1 cellular context compared by ENCODE assay signal in genomic region chr19:35552534-35553384, GRCh38.
TF ChIP-seq lines count a peak whose summit lies in the region.

No MANE protein-coding gene starts in this region.

TF ChIP-seq in HepG2, 621 proteins besides CTCF, POLR2A, EP300 and RAD21 (continued from another document and continues in another):
- TF ChIP-seq HNF1A (IDR thresholded peaks at IDR 0.05; ENCODE audit: low read depth): no peak
- no peak for TF ChIP-seq HNF1A (CRISPR knock-in tag; IDR thresholded peaks at IDR 0.05; ENCODE audit: borderline replicate concordance)
- no peak for TF ChIP-seq ZNF256 (CRISPR knock-in tag; conservative IDR thresholded peaks at IDR 0.05)
- no peak for TF ChIP-seq MYC (CRISPR knock-in tag; IDR thresholded peaks at IDR 0.05; ENCODE audit: borderline replicate concordance)
- no peak for TF ChIP-seq CREB1 (IDR thresholded peaks at IDR 0.05)
- TF ChIP-seq CREB1 (CRISPR knock-in tag; IDR thresholded peaks at IDR 0.05): no peak
- TF ChIP-seq FOXP4 (CRISPR knock-in tag; IDR thresholded peaks at IDR 0.05): 0 out of 2 replicates have a peak, but pooled peaks have one; percentile 34
- TF ChIP-seq HOMEZ (CRISPR knock-in tag; IDR thresholded peaks at IDR 0.05; ENCODE audit: low read depth): no peak
- peak; percentile 33; the same call in 1 of the 2 replicates for TF ChIP-seq FOXA3 (CRISPR knock-in tag; IDR thresholded peaks at IDR 0.05)
- no peak for TF ChIP-seq SMC3 (IDR thresholded peaks at IDR 0.05; ENCODE audit: low read length)
- peak; percentile 46; the same call in 1 of the 2 replicates for TF ChIP-seq THRA (CRISPR knock-in tag; IDR thresholded peaks at IDR 0.05; ENCODE audit: borderline replicate concordance)
- TF ChIP-seq ARID2 (CRISPR knock-in tag; IDR thresholded peaks at IDR 0.05; ENCODE audit: borderline replicate concordance): no peak
- TF ChIP-seq ZNF546 (CRISPR knock-in tag; conservative IDR thresholded peaks at IDR 0.05): no peak
- TF ChIP-seq ZNF749 (CRISPR knock-in tag; IDR thresholded peaks at IDR 0.05; ENCODE audit: borderline replicate concordance): no peak
- 0 out of 2 replicates have a peak, but pooled peaks have one; percentile 37 for TF ChIP-seq ZNF556 (CRISPR knock-in tag; IDR thresholded peaks at IDR 0.05; ENCODE audit: borderline replicate concordance)
- no peak for TF ChIP-seq LCORL (IDR thresholded peaks at IDR 0.05)
- TF ChIP-seq LCORL (CRISPR knock-in tag; IDR thresholded peaks at IDR 0.05): no peak
- TF ChIP-seq ELK4 (CRISPR knock-in tag; IDR thresholded peaks at IDR 0.05; ENCODE audit: borderline replicate concordance): no peak
- no peak for TF ChIP-seq XBP1 (CRISPR knock-in tag; IDR thresholded peaks at IDR 0.05)
- no peak for TF ChIP-seq ZNF841 (CRISPR knock-in tag; IDR thresholded peaks at IDR 0.05; ENCODE audit: borderline replicate concordance)
- TF ChIP-seq U2AF1 (optimal IDR thresholded peaks at IDR 0.05; ENCODE audit: low read depth, low read length): no peak
- TF ChIP-seq ZNF720 (CRISPR knock-in tag; IDR thresholded peaks at IDR 0.05): no peak
- TF ChIP-seq KLF15 (CRISPR knock-in tag; IDR thresholded peaks at IDR 0.05; ENCODE audit: borderline replicate concordance): no peak
- no peak for TF ChIP-seq FOXC1 (CRISPR knock-in tag; IDR thresholded peaks at IDR 0.05; ENCODE audit: borderline replicate concordance)
- no peak for TF ChIP-seq KDM5A (IDR thresholded peaks at IDR 0.05; ENCODE audit: borderline replicate concordance, low read length)
- no peak for TF ChIP-seq IKZF4 (CRISPR knock-in tag; IDR thresholded peaks at IDR 0.05; ENCODE audit: borderline replicate concordance, low read depth, not compliant biosample characterization)
- no peak for TF ChIP-seq YEATS4 (CRISPR knock-in tag; IDR thresholded peaks at IDR 0.05; ENCODE audit: borderline replicate concordance)
- no peak for TF ChIP-seq ZNF614 (CRISPR knock-in tag; IDR thresholded peaks at IDR 0.05; ENCODE audit: borderline replicate concordance)
- no peak for TF ChIP-seq SIN3B (IDR thresholded peaks at IDR 0.05; ENCODE audit: low read length)
- TF ChIP-seq ZNF430 (CRISPR knock-in tag; IDR thresholded peaks at IDR 0.05): no peak
- no peak for TF ChIP-seq FIP1L1 (IDR thresholded peaks at IDR 0.05; ENCODE audit: borderline replicate concordance, insufficient read depth, low read depth, low read length)
- TF ChIP-seq ZKSCAN5 (CRISPR knock-in tag; IDR thresholded peaks at IDR 0.05): no peak
- no peak for TF ChIP-seq RNF2 (conservative IDR thresholded peaks at IDR 0.05; ENCODE audit: low read depth)
- no peak for TF ChIP-seq KLF12 (CRISPR knock-in tag; IDR thresholded peaks at IDR 0.05; ENCODE audit: borderline replicate concordance)
- TF ChIP-seq HNF4A (CRISPR knock-in tag; IDR thresholded peaks at IDR 0.05): peak; percentile 59
- peak; percentile 26; the same call in 1 of the 2 replicates for TF ChIP-seq ARID4A (CRISPR knock-in tag; IDR thresholded peaks at IDR 0.05; ENCODE audit: borderline replicate concordance)
- TF ChIP-seq THAP11 (CRISPR knock-in tag; IDR thresholded peaks at IDR 0.05): no peak
- no peak for TF ChIP-seq NONO (IDR thresholded peaks at IDR 0.05)
- peak; percentile 34; the same call in 1 of the 2 replicates for TF ChIP-seq NONO (CRISPR knock-in tag; conservative IDR thresholded peaks at IDR 0.05)
- no peak for TF ChIP-seq HNRNPUL1 (IDR thresholded peaks at IDR 0.05; ENCODE audit: low read depth, low read length)
- peak; percentile 67 for TF ChIP-seq NR2F2 (IDR thresholded peaks at IDR 0.05; ENCODE audit: borderline replicate concordance, low read depth)
- no peak for TF ChIP-seq MTERF4 (CRISPR knock-in tag; IDR thresholded peaks at IDR 0.05)
- no peak for TF ChIP-seq GTF3A (CRISPR knock-in tag; conservative IDR thresholded peaks at IDR 0.05)
- no peak for TF ChIP-seq SAFB2 (CRISPR knock-in tag; IDR thresholded peaks at IDR 0.05; ENCODE audit: borderline replicate concordance, low read depth)
- no peak for TF ChIP-seq MAX (IDR thresholded peaks at IDR 0.05)
- no peak for TF ChIP-seq MED8 (CRISPR knock-in tag; IDR thresholded peaks at IDR 0.05; ENCODE audit: insufficient replicate concordance)
- TF ChIP-seq ZSCAN29 (CRISPR knock-in tag; conservative IDR thresholded peaks at IDR 0.05): no peak
- TF ChIP-seq ISX (CRISPR knock-in tag; conservative IDR thresholded peaks at IDR 0.05): no peak
- TF ChIP-seq ZNF678 (CRISPR knock-in tag; IDR thresholded peaks at IDR 0.05): no peak
- TF ChIP-seq ATF3 (CRISPR knock-in tag; IDR thresholded peaks at IDR 0.05): no peak
- TF ChIP-seq DPF2 (CRISPR knock-in tag; IDR thresholded peaks at IDR 0.05; ENCODE audit: borderline replicate concordance, low read depth): no peak
- no peak for TF ChIP-seq PCBP2 (optimal IDR thresholded peaks at IDR 0.05; ENCODE audit: low read depth, low read length, poor library complexity, severe bottlenecking)
- TF ChIP-seq ZBTB1 (CRISPR knock-in tag; IDR thresholded peaks at IDR 0.05; ENCODE audit: borderline replicate concordance): no peak
- no peak for TF ChIP-seq SOX6 (IDR thresholded peaks at IDR 0.05)
- 0 out of 2 replicates have a peak, but pooled peaks have one; percentile 17 for TF ChIP-seq SOX6 (CRISPR knock-in tag; IDR thresholded peaks at IDR 0.05)
- no peak for TF ChIP-seq MLLT10 (CRISPR knock-in tag; IDR thresholded peaks at IDR 0.05)
- no peak for TF ChIP-seq ZNF10 (CRISPR knock-in tag; IDR thresholded peaks at IDR 0.05; ENCODE audit: borderline replicate concordance, low read depth)
